Comparison of ENCODE assay signal across 9 cellular contexts in genomic region chr7:104922187-104923009, GRCh38.
DNase-seq lines count a peak whose midpoint lies in the region; ATAC-seq, FAIRE-seq and TF ChIP-seq lines count a peak whose summit lies in the region.
"Had no signal": no experiment of that assay in that cellular context is flagged by ENCODE, and none has a peak within 500 bp of the region (broad histone marks: within the 10 kb centered on the region; RNA-seq: fewer than 3 reads in every experiment).

No MANE protein-coding gene starts in this region.

- H3K4me3 ChIP-seq in H1 (ENCODE audit: extremely low read depth in 1 of 4, insufficient read depth in 2 of 4, low read depth in 3 of 4, low read length in 4 of 4) (no peak overlapping the region), Karpas-422 (ENCODE audit: low read length) (no peak overlapping the region)

- H3K36me3 ChIP-seq in H1 (ENCODE audit: control insufficient read depth in 2 of 4, insufficient read depth in 4 of 4, low read length in 3 of 4): no peaks in the 10 kb centered on the region
- H3K36me3 ChIP-seq in Karpas-422 (ENCODE audit: insufficient read depth, low read length): no peaks in the 10 kb centered on the region
- H3K36me3 ChIP-seq: BE2C had no signal

- TF ChIP-seq EP300 in H1 (IDR thresholded peaks at IDR 0.05; ENCODE audit: borderline replicate concordance in 1 of 2, low read depth in 2 of 2, low read length in 2 of 2): no peak

- H3K4me1 Mint-ChIP-seq in naive B cell: peaks cover 0 to 9% (median 5%) of the 10 kb centered on the region in 3 donors

- H3K9me3 ChIP-seq in H1 (ENCODE audit: insufficient read depth in 2 of 2, low read depth in 1 of 2, low read length in 1 of 2) (no peaks in the 10 kb centered on the region), Karpas-422 (ENCODE audit: low read length) (no peaks in the 10 kb centered on the region)
- H3K9me3 ChIP-seq: BE2C had no signal

- no peak overlapping the region for H2AFZ ChIP-seq in H1 (ENCODE audit: low read length)
- H2AFZ ChIP-seq in Karpas-422 (ENCODE audit: low read length): no peak overlapping the region

- no peaks in the 10 kb centered on the region for H3K79me2 ChIP-seq in H1 (ENCODE audit: control insufficient read depth in 1 of 2, insufficient read depth in 2 of 2, low read length in 2 of 2)
- H3K79me2 ChIP-seq in Karpas-422 (ENCODE audit: low read length): no peaks in the 10 kb centered on the region

- no peak overlapping the region for H4K91ac ChIP-seq in H1 (replicated peaks; ENCODE audit: insufficient read length, low read length)

- WGBS in H1 (ENCODE audit: extremely low coverage in 1 of 2, insufficient coverage in 1 of 2, insufficient read length in 1 of 2, insufficient replicate concordance in 2 of 2, low coverage in 1 of 2, low lambda C conversion rate in 2 of 2, missing lambda C conversion rate in 1 of 2), 2 experiments: 71% methylated on average over 5 of the region's 5 CpGs; no CpG with 5 or more reads in 1 of the 2 experiments

- H3K27ac Mint-ChIP-seq in naive B cell: peak overlapping the region in 5 of 6 donors; percentile 42 to 96 (median 80)

- no peak overlapping the region for H3K14ac ChIP-seq in H1 (ENCODE audit: insufficient read length)

- H2BK15ac ChIP-seq in H1 (ENCODE audit: low read length): no peak overlapping the region

- no peak overlapping the region for H2BK5ac ChIP-seq in H1 (ENCODE audit: low read depth, low read length)

- TF ChIP-seq POLR2A in H1 (IDR thresholded peaks at IDR 0.05; ENCODE audit: control extremely low read depth in 1 of 2, low read depth in 2 of 2, low read length in 2 of 2): no peak

- H2AK5ac ChIP-seq in H1 (ENCODE audit: low read depth, low read length): no peak overlapping the region

- H3K9ac ChIP-seq in H1 (replicated peaks in 1 of 4; ENCODE audit: extremely low read depth in 1 of 4, low read depth in 3 of 4, low read length in 3 of 4) (no peak overlapping the region), Karpas-422 (ENCODE audit: low read length) (no peak overlapping the region)

- no peak overlapping the region for H2BK12ac ChIP-seq in H1 (ENCODE audit: low read depth, low read length)

- FAIRE-seq in H1 (lab: Jason Lieb, UNC): no peak

- H3K4me3 Mint-ChIP-seq in naive B cell: no peak overlapping the region

- no peak overlapping the region for H4K8ac ChIP-seq in H1 (ENCODE audit: extremely low read depth, insufficient read depth, low read length)

- no peak overlapping the region for H3K56ac ChIP-seq in H1 (replicated peaks; ENCODE audit: insufficient read length, low read depth, low read length)

- no peak for TF ChIP-seq RAD21 in H1 (IDR thresholded peaks at IDR 0.05 in 1 of 2, conservative IDR thresholded peaks at IDR 0.05 in 1 of 2; ENCODE audit: low read depth in 2 of 2, low read length in 2 of 2)

- CTCF ChIA-PET in H1 (lab: Charles Lee; ENCODE audit: partially characterized antibody): interaction anchor here (0.6 to 2.6 kb wide), 18 partner anchors 11 to 1586 kb away, joined by 3 to 18 read pairs (median 4); no protein-coding TSS in a partner anchor

- H3K18ac ChIP-seq in H1 (ENCODE audit: extremely low read depth, low read length): no peak overlapping the region

- peak; percentile 9 for ATAC-seq in HG03045 (IDR thresholded peaks at IDR 0.05; ENCODE audit: unreplicated experiment)
- ATAC-seq in naive B cell (ENCODE audit: low read depth in 2 of 2): no peak
- no peak for ATAC-seq in GM19397 (IDR thresholded peaks at IDR 0.05; ENCODE audit: unreplicated experiment)
- ATAC-seq in HG02970 (IDR thresholded peaks at IDR 0.05; ENCODE audit: low FRiP score, unreplicated experiment): no peak

- TF ChIP-seq CTCF in H1 (IDR thresholded peaks at IDR 0.05; ENCODE audit: control extremely low read depth in 1 of 3, insufficient read depth in 1 of 3, low read depth in 1 of 3, low read length in 3 of 3): no peak

- no peaks in the 10 kb centered on the region for H3K79me1 ChIP-seq in H1 (ENCODE audit: low read depth, low read length)

- H3K4me2 ChIP-seq in H1 (ENCODE audit: insufficient read depth in 1 of 2, low read depth in 2 of 2, low read length in 2 of 2) (no peak overlapping the region), Karpas-422 (ENCODE audit: low read depth, low read length, poor library complexity, severe bottlenecking) (no peak overlapping the region)

- H3K4me1 ChIP-seq in H1 (replicated peaks in 1 of 4; ENCODE audit: control insufficient read depth in 3 of 4, insufficient read depth in 4 of 4, low read length in 3 of 4) (no peaks in the 10 kb centered on the region; a peak in 1 of 7 replicates), Karpas-422 (ENCODE audit: low read length) (no peaks in the 10 kb centered on the region)

- H3K23ac ChIP-seq in H1 (ENCODE audit: insufficient read length): no peak overlapping the region

- DNase-seq in EL: peak; percentile 51
- no peak for DNase-seq in H1 (ENCODE audit: low read depth in 1 of 2, low spot score in 2 of 2)
- no peak for DNase-seq in naive B cell
- no peak for DNase-seq in Karpas-422
- no peak for DNase-seq in DMS79 treated with DMSO at 0.1 percent for 48 hours (lab: John Stamatoyannopoulos, UW)

- H3K9me2 ChIP-seq in Karpas-422 (replicated peaks; ENCODE audit: insufficient read depth, low read length): no peaks in the 10 kb centered on the region

- no peaks in the 10 kb centered on the region for H3K9me3 Mint-ChIP-seq in naive B cell

- no peak overlapping the region for H3K4ac ChIP-seq in H1 (replicated peaks; ENCODE audit: insufficient read length, low read depth, low read length)

- H3K23me2 ChIP-seq in H1 (ENCODE audit: low read depth, low read length): no peaks in the 10 kb centered on the region

- no peaks in the 10 kb centered on the region for H3K36me3 Mint-ChIP-seq in naive B cell

- POLR2A ChIA-PET in H1 (lab: Charles Lee; ENCODE audit: partially characterized antibody): interaction anchor here (1.5 kb wide), 1 partner anchor 57 kb away, joined by 3 read pairs; no protein-coding TSS in a partner anchor

- no peaks in the 10 kb centered on the region for H3K27me3 Mint-ChIP-seq in naive B cell

- no peak overlapping the region for H2BK120ac ChIP-seq in H1 (replicated peaks; ENCODE audit: low read depth, low read length)

- H4K20me1 ChIP-seq in H1 (replicated peaks in 1 of 2; ENCODE audit: control insufficient read depth in 1 of 2, insufficient read depth in 2 of 2, low read length in 2 of 2) (no peaks in the 10 kb centered on the region), Karpas-422 (ENCODE audit: insufficient read depth, low read depth, low read length) (no peaks in the 10 kb centered on the region)

- no peak overlapping the region for H2BK20ac ChIP-seq in H1 (ENCODE audit: low read length)

- H3K27me3 ChIP-seq in H1 (replicated peaks in 1 of 4; ENCODE audit: control insufficient read depth in 3 of 4, extremely low read depth in 1 of 4, insufficient read depth in 3 of 4, low read length in 3 of 4) (no peaks in the 10 kb centered on the region), Karpas-422 (ENCODE audit: low read length) (no peaks in the 10 kb centered on the region)
- H3K27me3 ChIP-seq: BE2C had no signal

- no peak overlapping the region for H4K5ac ChIP-seq in H1 (ENCODE audit: insufficient read length, low read depth, low read length)

- H3K27ac ChIP-seq in H1 (ENCODE audit: low read depth, low read length) (no peak overlapping the region), Karpas-422 (ENCODE audit: low read length) (no peak overlapping the region)

TF ChIP-seq in H1, 55 proteins besides CTCF, POLR2A, EP300 and RAD21:
- TF ChIP-seq YY1 (IDR thresholded peaks at IDR 0.05; ENCODE audit: low read depth, low read length) (0 out of 2 replicates have a peak, but pooled peaks have one; percentile 49), USF2 (IDR thresholded peaks at IDR 0.05; ENCODE audit: low read length) (no peak), ASH2L (IDR thresholded peaks at IDR 0.05; ENCODE audit: low read length) (no peak)
